In genomic region chr19:11296264-11296663, GRCh38 we compare ENCODE assay signal across 1 cellular context.
TF ChIP-seq lines count a peak whose summit lies in the region.

No MANE protein-coding gene starts in this region.

TF ChIP-seq in HCT116, 20 proteins besides CTCF, POLR2A, EP300 and RAD21:
- TF ChIP-seq ZNF274 (IDR thresholded peaks at IDR 0.05; ENCODE audit: low read depth, low read length) = no peak
- no peak for TF ChIP-seq EGR1 (IDR thresholded peaks at IDR 0.05; ENCODE audit: low read depth)
- TF ChIP-seq MAX (IDR thresholded peaks at IDR 0.05) = no peak
- no peak for TF ChIP-seq ATF3 (IDR thresholded peaks at IDR 0.05)
- no peak for TF ChIP-seq TCF7L2 (IDR thresholded peaks at IDR 0.05; ENCODE audit: borderline replicate concordance, extremely low read depth, insufficient read depth, insufficient read length)
- no peak for TF ChIP-seq ELF1 (IDR thresholded peaks at IDR 0.05; ENCODE audit: borderline replicate concordance, low read depth)
- no peak for TF ChIP-seq EZH2phosphoT487 (IDR thresholded peaks at IDR 0.05; ENCODE audit: borderline replicate concordance)
TF ChIP-seq in HCT116: peak in this region for 0.
